Comparison of ENCODE assay signal across 11 cellular contexts in the genomic region with DNA sequence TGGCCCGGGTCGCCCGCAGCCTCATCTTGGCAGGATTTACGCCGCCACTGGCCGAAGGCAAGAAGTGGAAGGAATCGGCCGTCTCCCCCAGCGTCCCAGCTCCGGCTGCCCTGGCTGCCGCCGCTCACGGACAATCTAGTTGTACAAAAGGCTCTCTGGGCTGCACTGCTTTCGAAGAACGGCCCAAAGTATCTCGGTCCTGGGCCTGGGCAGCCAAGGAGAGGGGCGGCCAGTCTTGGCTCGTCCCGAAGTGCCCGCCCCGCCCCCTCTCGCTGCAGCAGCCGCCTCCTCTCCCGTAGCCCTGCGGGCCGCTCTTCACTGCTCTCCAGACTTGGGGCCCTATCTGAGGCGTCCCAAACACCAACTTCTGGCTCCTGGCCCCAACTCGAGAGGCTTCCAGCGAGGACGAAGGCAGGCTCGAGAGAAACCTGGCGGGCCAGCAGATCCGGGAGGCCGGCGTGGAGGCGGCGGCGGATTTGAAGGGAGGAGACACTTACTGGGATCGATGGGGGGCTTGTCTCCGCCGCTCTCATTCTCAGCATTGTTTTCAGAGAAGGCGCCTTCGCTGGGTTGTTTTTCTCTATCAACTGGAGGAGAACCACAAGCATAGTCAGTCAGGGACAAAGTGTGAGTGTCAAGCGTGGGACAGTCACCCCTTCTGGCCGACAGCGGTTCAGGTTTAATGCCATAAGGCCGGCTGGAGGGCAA. TPM values are rescaled to one million over a fixed set of nuclear protein-coding genes. Genes with fewer than 3 reads are reported as not detected.
A peak's percentile ranks its signal among the peaks of the same experiment; 100 is the strongest.
DNase-seq lines count a peak whose midpoint lies in the region; FAIRE-seq and TF ChIP-seq lines count a peak whose summit lies in the region.
"Had no signal": no experiment of that assay in that cellular context is flagged by ENCODE, and none has a peak within 500 bp of the region (broad histone marks: within the 10 kb centered on the region; RNA-seq: fewer than 3 reads in every experiment).

No MANE protein-coding gene starts in this region.

- POLR2A ChIA-PET in BJ (lab: Charles Lee): no interaction called here

- TF ChIP-seq CTCF in BJ (IDR thresholded peaks at IDR 0.05; ENCODE audit: insufficient read depth, low read depth, low read length) (0 out of 2 replicates have a peak, but pooled peaks have one; percentile 3), endothelial cell (IDR thresholded peaks at IDR 0.05; ENCODE audit: unreplicated experiment) (no peak), neutrophil (IDR thresholded peaks at IDR 0.05) (no peak)

- CTCF ChIA-PET in BJ (lab: Yijun Ruan, JAX): interaction anchor here (1.2 to 16.1 kb wide), 3 partner anchors 14 to 23 kb away, joined by 5 to 187 read pairs (median 8); partner anchors contain the start of gene HOXA11

- H3K4me3 ChIP-seq in BJ (ENCODE audit: low read depth, low read length) (peak overlapping the region; percentile 72), neutrophil (ENCODE audit: low read depth in 1 of 2, low read length in 1 of 2) (peak overlapping the region; percentile 54 to 68)
- H3K4me3 ChIP-seq: GM12878 had no signal

- H3K4me3 Mint-ChIP-seq in IgD-negative memory B cell (peak overlapping the region in 3 of 4 donors; percentile 51 to 75 (median 71)), endothelial cell (ENCODE audit: unreplicated experiment) (no peak overlapping the region)

- no peaks in the 10 kb centered on the region for H3K27me3 ChIP-seq in BJ (ENCODE audit: control insufficient read depth, insufficient read depth, low read length)
- H3K27me3 ChIP-seq in neutrophil: peaks cover 100% of the 10 kb centered on the region

- H3K27ac ChIP-seq in neutrophil: peak overlapping the region; percentile 4
- H3K27ac ChIP-seq: right lobe of liver had no signal

- DNase-seq in BJ (ENCODE audit: low read depth): no peak
- DNase-seq in endothelial cell (ENCODE audit: low spot score): peak; percentile 60
- no peak for DNase-seq in H54 (ENCODE audit: insufficient read length, low spot score)
- DNase-seq in putamen (ENCODE audit: low spot score): no peak
- no peak for DNase-seq in superior temporal gyrus (ENCODE audit: extremely low spot score)
- no peak for DNase-seq in GOT3 (lab: John Stamatoyannopoulos, UW)
- DNase-seq: SIG-M5 had no signal

- peaks cover 1% of the 10 kb centered on the region for H3K36me3 Mint-ChIP-seq in IgD-negative memory B cell
- H3K36me3 Mint-ChIP-seq in endothelial cell (ENCODE audit: low read depth, unreplicated experiment): peaks cover 4% of the 10 kb centered on the region

- peaks cover 3 to 21% (median 6%) of the 10 kb centered on the region in 3 donors for H3K4me1 Mint-ChIP-seq in IgD-negative memory B cell
- peaks cover 31% of the 10 kb centered on the region for H3K4me1 Mint-ChIP-seq in endothelial cell (ENCODE audit: unreplicated experiment)

- no peaks in the 10 kb centered on the region for H3K9me3 ChIP-seq in neutrophil
- H3K9me3 ChIP-seq: right lobe of liver had no signal

- H3K4me1 ChIP-seq in neutrophil (ENCODE audit: control insufficient read depth in 1 of 2, insufficient read depth in 1 of 2, low read depth in 1 of 2, low read length in 1 of 2): peaks cover 57 to 86% of the 10 kb centered on the region in 2 experiments

- H3K27me3 Mint-ChIP-seq in IgD-negative memory B cell (peaks cover 50% of the 10 kb centered on the region), endothelial cell (ENCODE audit: unreplicated experiment) (peaks cover 33% of the 10 kb centered on the region)

- H3K9me3 Mint-ChIP-seq in IgD-negative memory B cell: peaks cover 0 to 10% (median 0%) of the 10 kb centered on the region in 3 donors
- H3K9me3 Mint-ChIP-seq in endothelial cell (ENCODE audit: unreplicated experiment): no peaks in the 10 kb centered on the region

- TF ChIP-seq POLR2A in H54 (IDR thresholded peaks at IDR 0.05; ENCODE audit: low read depth, low read length): no peak

- H3K36me3 ChIP-seq in BJ (ENCODE audit: control insufficient read depth, insufficient read depth, low read length) (peaks cover 19% of the 10 kb centered on the region), neutrophil (no peaks in the 10 kb centered on the region)
- H3K36me3 ChIP-seq: right lobe of liver had no signal

- H3K27ac Mint-ChIP-seq in IgD-negative memory B cell: peak overlapping the region; percentile 40 to 98 (median 60)
- no peak overlapping the region for H3K27ac Mint-ChIP-seq in endothelial cell (ENCODE audit: unreplicated experiment)

- FAIRE-seq in H54 (lab: Jason Lieb, UNC): no peak
- FAIRE-seq: GM12878 had no signal

RNA-seq across cellular contexts. Expression of gene HOXA9, which starts 0.8 kb away (rescaled TPM):
- 12.6 and 15.0 TPM in 2 replicates for polyA plus RNA-seq in BJ (2011; rRNA removed)
- 1.4 and 3.4 TPM in 2 replicates for polyA minus RNA-seq in BJ (2011; rRNA and poly(A)+ RNA removed)
- polyA plus RNA-seq in IgD-negative memory B cell: 0.20 TPM
- 0.80 TPM for total RNA-seq in endothelial cell (ENCODE audit: unreplicated experiment)
- total RNA-seq: GM12878 had no signal
- polyA plus RNA-seq: GM12878 had no signal

RNA-seq across cellular contexts. Expression of gene HOXA7, which starts 8.1 kb away (rescaled TPM):
- polyA plus RNA-seq in BJ (2011; rRNA removed) (3.8 and 4.4 TPM in 2 replicates), IgD-negative memory B cell (1.0 TPM)
- polyA minus RNA-seq in BJ (2011; rRNA and poly(A)+ RNA removed): 1.4 and 2.3 TPM in 2 replicates
- total RNA-seq in endothelial cell (ENCODE audit: unreplicated experiment): not detected
- total RNA-seq: GM12878, right lobe of liver had no signal
- polyA plus RNA-seq: GM12878 had no signal

RNA-seq across cellular contexts. Expression of gene HOXA10, which starts 9.6 kb away (rescaled TPM):
- polyA plus RNA-seq in BJ (2011; rRNA removed): 54.7 and 59.6 TPM in 2 replicates
- polyA minus RNA-seq in BJ (2011; rRNA and poly(A)+ RNA removed): 32.3 and 43.4 TPM in 2 replicates
- 0.70 TPM for polyA plus RNA-seq in IgD-negative memory B cell
- not detected for total RNA-seq in endothelial cell (ENCODE audit: unreplicated experiment)
- total RNA-seq: GM12878, right lobe of liver had no signal
- polyA plus RNA-seq: GM12878 had no signal

RNA-seq across cellular contexts. Expression of gene HOXA3, which starts 12.2 kb away (rescaled TPM):
- polyA plus RNA-seq in BJ (2011; rRNA removed): 0.09 and 0.15 TPM in 2 replicates
- 0.77 TPM in 1 of 2 replicates, not detected in the other for polyA minus RNA-seq in BJ (2011; rRNA and poly(A)+ RNA removed)
- not detected for polyA plus RNA-seq in IgD-negative memory B cell
- 0.13 TPM for total RNA-seq in endothelial cell (ENCODE audit: unreplicated experiment)
- total RNA-seq: GM12878 had no signal

RNA-seq across cellular contexts. Expression of gene HOXA6, which starts 17.0 kb away (rescaled TPM):
- polyA plus RNA-seq in BJ (2011; rRNA removed) (0.45 and 0.77 TPM in 2 replicates), IgD-negative memory B cell (0.39 TPM)
- polyA minus RNA-seq in BJ (2011; rRNA and poly(A)+ RNA removed): 0.62 TPM in 1 of 2 replicates, not detected in the other
- not detected for total RNA-seq in endothelial cell (ENCODE audit: unreplicated experiment)
- total RNA-seq: GM12878, right lobe of liver had no signal

Comparison
In these comparisons a context has a peak if more than half of its experiments do, and no peak if none do; other contexts are left out.
1. RNA of gene HOXA9, which starts 0.8 kb away (polyA plus RNA-seq): 12.6 to 15.0 TPM in BJ; 0.20 TPM in IgD-negative memory B cell (single experiment); every median in the first group is over 10 times any median in the second.
2. RNA of gene HOXA10, which starts 9.6 kb away (polyA plus RNA-seq): 54.7 to 59.6 TPM in BJ; 0.70 TPM in IgD-negative memory B cell (single experiment); every median in the first group is over 10 times any median in the second.